ENCODE assay signal across 9 cellular contexts in the genomic region with DNA sequence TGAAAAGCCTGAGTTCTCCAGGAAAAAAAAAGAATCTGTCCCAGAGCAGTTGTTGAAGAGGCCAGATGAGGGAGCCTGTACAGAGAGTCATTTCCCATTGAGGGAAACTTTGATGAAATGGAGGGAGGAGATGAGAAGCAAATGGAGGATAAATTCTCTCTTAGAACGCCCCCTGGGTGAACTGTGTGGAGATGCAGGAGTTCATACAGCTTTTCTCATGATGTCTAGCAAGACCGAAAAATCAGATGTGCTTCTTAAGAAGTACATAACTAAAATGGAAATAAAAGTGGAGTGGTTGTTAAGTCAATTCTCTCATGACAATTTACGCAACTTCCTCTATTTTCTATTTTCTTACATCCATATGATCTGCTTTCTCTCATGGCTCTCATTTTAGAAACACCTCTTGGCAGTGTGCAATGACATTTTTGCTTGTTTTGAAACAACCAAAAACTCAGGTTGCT.
A peak's percentile ranks its signal among the peaks of the same experiment; 100 is the strongest.
DNase-seq lines count a peak whose midpoint lies in the region; ATAC-seq and TF ChIP-seq lines count a peak whose summit lies in the region.
"Had no signal": no experiment of that assay in that cellular context is flagged by ENCODE, and none has a peak within 500 bp of the region (broad histone marks: within the 10 kb centered on the region; RNA-seq: fewer than 3 reads in every experiment).

No MANE protein-coding gene starts in this region.

- H3K27me3 Mint-ChIP-seq in HFFc6 (ENCODE audit: insufficient read depth), result no peaks in the 10 kb centered on the region
- H3K27me3 Mint-ChIP-seq: dendritic cell treated with granulocyte-macrophage colony-stimulating factor and Interleukin-4, amounts not matched to agents 40 ng/mL and 50 ng/mL, for 4 days had no signal

- H3K9me3 Mint-ChIP-seq in HFFc6, result no peaks in the 10 kb centered on the region

- POLR2A ChIA-PET in Panc1 (lab: Charles Lee), result no interaction called here

- ATAC-seq in Panc1 (no peak), HG02938 (IDR thresholded peaks at IDR 0.05; ENCODE audit: unreplicated experiment) (no peak), GM18870 (IDR thresholded peaks at IDR 0.05; ENCODE audit: unreplicated experiment) (no peak)

- CTCF ChIA-PET in Panc1 (lab: Charles Lee), result no interaction called here

- H3K4me3 Mint-ChIP-seq in HFFc6, result no peak overlapping the region
- H3K4me3 Mint-ChIP-seq: dendritic cell treated with granulocyte-macrophage colony-stimulating factor and Interleukin-4, amounts not matched to agents 40 ng/mL and 50 ng/mL, for 4 days had no signal

- no peak overlapping the region for H3K27ac Mint-ChIP-seq in HFFc6
- H3K27ac Mint-ChIP-seq: dendritic cell treated with granulocyte-macrophage colony-stimulating factor and Interleukin-4, amounts not matched to agents 40 ng/mL and 50 ng/mL, for 4 days had no signal

- H3K4me1 ChIP-seq in Panc1 (ENCODE audit: control insufficient read depth, insufficient read depth, low read length), result no peaks in the 10 kb centered on the region

- H3K36me3 Mint-ChIP-seq in HFFc6 (ENCODE audit: low read depth), result no peaks in the 10 kb centered on the region

- no peaks in the 10 kb centered on the region for H3K36me3 ChIP-seq in Panc1 (ENCODE audit: control insufficient read depth, insufficient read depth, low read length)

- in situ Hi-C loops in Panc1 (cut with HindIII; ENCODE audit: low pct_unique_long_range_greater_than_20kb, low sequenced_read_pairs), result no loop called here

- no peak overlapping the region for H3K27ac ChIP-seq in Panc1 (ENCODE audit: low read length)

- intact Hi-C loops in Panc1 (cut with micrococcal nuclease; ENCODE audit: unreplicated experiment), result no loop called here

- H3K4me3 ChIP-seq in Panc1 (ENCODE audit: low read depth in 2 of 2, low read length in 2 of 2), result no peak overlapping the region
- H3K4me3 ChIP-seq in fibroblast of the aortic adventitia (ENCODE audit: low read depth, low read length), result no peak overlapping the region

- peak; percentile 79 for TF ChIP-seq CTCF in HFFc6 (IDR thresholded peaks at IDR 0.05)
- peak; percentile 33 for TF ChIP-seq CTCF in Panc1 (IDR thresholded peaks at IDR 0.05)
- peak; percentile 47 for TF ChIP-seq CTCF in fibroblast of the aortic adventitia (IDR thresholded peaks at IDR 0.05; ENCODE audit: insufficient read depth, low read length)

- DNase-seq in AG08395 (ENCODE audit: low spot score), result peak; percentile 17
- DNase-seq in HFFc6, result peak; percentile 67
- DNase-seq in Panc1 (ENCODE audit: low read depth, low spot score), result no peak
- DNase-seq in fibroblast of the aortic adventitia (ENCODE audit: low read depth), result peak; percentile 74
- no peak for DNase-seq in T-helper 9 cell
- DNase-seq in NCI-H146 treated with DMSO at 0.1 percent for 48 hours (lab: John Stamatoyannopoulos, UW; ENCODE audit: unreplicated experiment), result no peak

- no peaks in the 10 kb centered on the region for H3K9me3 ChIP-seq in Panc1 (ENCODE audit: control insufficient read depth, insufficient read depth, low read depth, low read length)

- no peaks in the 10 kb centered on the region for H3K27me3 ChIP-seq in Panc1 (ENCODE audit: control insufficient read depth, insufficient read depth, low read length)

- no TSS peak for BruUV-seq in Panc1 (replicated peaks; lab: Mats Ljungman, UMichigan)

- peaks cover 40% of the 10 kb centered on the region for H3K4me1 Mint-ChIP-seq in HFFc6 (ENCODE audit: low read depth)

Comparison
In these comparisons a context has a peak if more than half of its experiments do, and no peak if none do; other contexts are left out.
1. DNase-seq: peak in AG08395 (single experiment), HFFc6 (single experiment) and fibroblast of the aortic adventitia (single experiment); none in Panc1 (single experiment), T-helper 9 cell (single experiment) and NCI-H146 treated with DMSO at 0.1 percent for 48 hours (single experiment).
2. Peak in every context shown above with its lines, with median percentiles within 50 percentile points of each other: CTCF ChIP-seq.